1 cellular context compared by ENCODE assay signal in the genomic region with DNA sequence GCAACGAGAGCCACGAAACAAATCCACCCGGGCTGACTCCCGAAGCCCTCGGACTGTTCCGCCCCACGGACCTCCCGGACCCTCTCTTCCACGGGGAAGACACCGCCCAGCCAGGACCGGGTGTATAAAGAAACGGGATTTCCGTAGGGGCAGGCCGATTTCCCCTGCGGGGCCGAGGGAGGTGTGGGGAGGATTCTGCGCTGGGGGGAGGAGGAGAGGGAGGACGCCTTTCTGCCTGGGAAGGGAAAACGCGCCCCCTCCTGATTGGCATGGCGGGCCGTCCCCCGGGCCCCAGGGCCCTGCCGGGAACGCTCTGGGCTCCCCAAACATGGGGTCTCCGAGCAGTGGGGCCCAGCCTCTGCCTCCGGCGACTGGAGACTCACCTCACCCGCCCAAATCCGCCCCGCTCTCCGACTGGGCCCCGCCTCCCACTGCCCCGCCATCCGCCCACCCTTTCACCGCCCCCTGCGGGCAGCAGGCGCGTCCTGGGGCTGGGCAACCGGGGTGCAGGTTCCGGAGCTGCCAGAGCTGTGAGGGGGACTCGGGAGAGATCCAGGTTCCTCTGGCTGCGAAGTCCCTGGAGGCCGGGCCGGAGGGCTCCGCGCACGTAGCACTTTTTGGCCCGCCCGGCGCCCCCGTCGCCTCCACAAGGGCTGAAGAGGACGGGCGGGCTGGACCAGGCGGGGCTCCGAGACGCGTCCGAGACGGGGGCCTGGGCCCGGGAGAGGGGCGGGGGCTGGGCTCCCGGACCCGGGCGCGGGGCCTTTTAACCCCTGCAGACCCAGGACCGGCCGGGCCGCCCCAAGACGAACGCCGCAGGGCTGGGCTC.
TF ChIP-seq lines count a peak whose summit lies in the region.

No MANE protein-coding gene starts in this region.

TF ChIP-seq in liver, 16 proteins besides CTCF, POLR2A, EP300 and RAD21 (continued from another document):
- TF ChIP-seq NR2F2 (IDR thresholded peaks at IDR 0.05) = no peak
- no peak for TF ChIP-seq YY1 (IDR thresholded peaks at IDR 0.05)
TF ChIP-seq in liver: peak in this region for 0.
